In genomic region chr18:9101730-9102390, GRCh38 we compare ENCODE assay signal across 1 cellular context.
TF ChIP-seq lines count a peak whose summit lies in the region.

No MANE protein-coding gene starts in this region.

TF ChIP-seq in A549, 52 proteins besides CTCF, POLR2A, EP300 and RAD21 (continued from another document):
- no peak for TF ChIP-seq HDAC2 (IDR thresholded peaks at IDR 0.05)
- TF ChIP-seq SMC3 (IDR thresholded peaks at IDR 0.05): no peak
- no peak for TF ChIP-seq E2F6 (IDR thresholded peaks at IDR 0.05; ENCODE audit: borderline replicate concordance, low read depth)
- TF ChIP-seq CEBPB (IDR thresholded peaks at IDR 0.05): no peak
- no peak for TF ChIP-seq ZFP36 (IDR thresholded peaks at IDR 0.05; ENCODE audit: borderline replicate concordance, partially characterized antibody)
- peak; percentile 87; the same call in 1 of the 2 replicates for TF ChIP-seq HOXA7 (CRISPR knock-in tag; IDR thresholded peaks at IDR 0.05)
- TF ChIP-seq ESRRA (IDR thresholded peaks at IDR 0.05; ENCODE audit: borderline replicate concordance, low read length): no peak
- TF ChIP-seq BHLHE40 (IDR thresholded peaks at IDR 0.05; ENCODE audit: low read depth, low read length): no peak
- no peak for TF ChIP-seq BCL3 (IDR thresholded peaks at IDR 0.05)
- no peak for TF ChIP-seq ELK1 (IDR thresholded peaks at IDR 0.05; ENCODE audit: low read depth, low read length)
- no peak for TF ChIP-seq FOSL2 (IDR thresholded peaks at IDR 0.05)
- TF ChIP-seq FOSL2 (CRISPR knock-in tag; IDR thresholded peaks at IDR 0.05): peak; percentile 36
- TF ChIP-seq PHF8 (IDR thresholded peaks at IDR 0.05; ENCODE audit: borderline replicate concordance, low read depth): no peak
- TF ChIP-seq TFCP2L1 (CRISPR knock-in tag; IDR thresholded peaks at IDR 0.05): peak; percentile 30
- no peak for TF ChIP-seq NFE2L2 (conservative IDR thresholded peaks at IDR 0.05; ENCODE audit: low read length)
- TF ChIP-seq MAX (IDR thresholded peaks at IDR 0.05): no peak; the same call in 1 of the 2 replicates
- TF ChIP-seq POLR2AphosphoS2 (conservative IDR thresholded peaks at IDR 0.05; ENCODE audit: low read length): no peak
- TF ChIP-seq SREBF2 (IDR thresholded peaks at IDR 0.05): no peak
- TF ChIP-seq RFX5 (IDR thresholded peaks at IDR 0.05): no peak
